ENCODE assay signal across 27 cellular contexts in genomic region chr21:46213620-46214286, GRCh38. TPM values are rescaled to one million over a fixed set of nuclear protein-coding genes. Genes with fewer than 3 reads are reported as not detected.
A peak's percentile ranks its signal among the peaks of the same experiment; 100 is the strongest.
DNase-seq lines count a peak whose midpoint lies in the region; ATAC-seq and TF ChIP-seq lines count a peak whose summit lies in the region.
"Had no signal": no experiment of that assay in that cellular context is flagged by ENCODE, and none has a peak within 500 bp of the region (broad histone marks: within the 10 kb centered on the region; RNA-seq: fewer than 3 reads in every experiment).

No MANE protein-coding gene starts in this region.

- ATAC-seq in GM21390 (IDR thresholded peaks at IDR 0.05; ENCODE audit: unreplicated experiment) (no peak), GM21367 (IDR thresholded peaks at IDR 0.05; ENCODE audit: unreplicated experiment) (no peak), GM19035 (IDR thresholded peaks at IDR 0.05; ENCODE audit: unreplicated experiment) (no peak)
- ATAC-seq: activated T-helper 17 cell treated with anti-CD3 and anti-CD28 coated beads, Interleukin-2, amount 50 U/mL, for 72 hours; HepG2; mucosa of descending colon; natural killer cell treated with Interleukin-12 subunit alpha and Interleukin-12 subunit beta and Interleukin-15 and Interleukin-18, amount 100 ng/mL, for 72 hours; pancreas; right cardiac atrium had no signal

- H3K9me3 Mint-ChIP-seq in chondrocyte (ENCODE audit: low read depth) (no peaks in the 10 kb centered on the region), nephron progenitor cell (no peaks in the 10 kb centered on the region)
- H3K9me3 Mint-ChIP-seq: activated naive CD8-positive, alpha-beta T cell treated with anti-CD3 and anti-CD28 coated beads, Interleukin-2, amount 10 ng/mL, durations not matched to agents 7 days and 5 days; activated T-helper 17 cell treated with anti-CD3 and anti-CD28 coated beads, Interleukin-2, amount 50 U/mL, for 72 hours; natural killer cell treated with Interleukin-12 subunit alpha and Interleukin-12 subunit beta and Interleukin-15 and Interleukin-18, amount 100 ng/mL, for 72 hours had no signal

- POLR2A ChIA-PET in HEK293 (lab: Yijun Ruan, JAX) = interaction anchor here (1.2 kb wide), 1 partner anchor 55 kb away, joined by 4 read pairs; no protein-coding TSS in a partner anchor

- peak overlapping the region; percentile 39 for H3K27ac Mint-ChIP-seq in chondrocyte (ENCODE audit: unreplicated experiment)
- H3K27ac Mint-ChIP-seq in nephron progenitor cell = peak overlapping the region; percentile 68
- H3K27ac Mint-ChIP-seq: activated naive CD8-positive, alpha-beta T cell treated with anti-CD3 and anti-CD28 coated beads, Interleukin-2, amount 10 ng/mL, durations not matched to agents 7 days and 5 days; activated T-helper 17 cell treated with anti-CD3 and anti-CD28 coated beads, Interleukin-2, amount 50 U/mL, for 72 hours; natural killer cell treated with Interleukin-12 subunit alpha and Interleukin-12 subunit beta and Interleukin-15 and Interleukin-18, amount 100 ng/mL, for 72 hours had no signal

- H3K27ac ChIP-seq in HEK293 (ENCODE audit: extremely low read depth, low read depth, low read length) = no peak overlapping the region
- H3K27ac ChIP-seq: pancreas, PC-9 had no signal

- H3K27me3 Mint-ChIP-seq in chondrocyte (ENCODE audit: low read depth) = no peaks in the 10 kb centered on the region
- no peaks in the 10 kb centered on the region for H3K27me3 Mint-ChIP-seq in nephron progenitor cell (ENCODE audit: low read depth, poor library complexity)
- H3K27me3 Mint-ChIP-seq: activated naive CD8-positive, alpha-beta T cell treated with anti-CD3 and anti-CD28 coated beads, Interleukin-2, amount 10 ng/mL, durations not matched to agents 7 days and 5 days; activated T-helper 17 cell treated with anti-CD3 and anti-CD28 coated beads, Interleukin-2, amount 50 U/mL, for 72 hours; natural killer cell treated with Interleukin-12 subunit alpha and Interleukin-12 subunit beta and Interleukin-15 and Interleukin-18, amount 100 ng/mL, for 72 hours had no signal

- TF ChIP-seq CTCF in BE2C (IDR thresholded peaks at IDR 0.05; ENCODE audit: low read depth, low read length) = no peak
- no peak for TF ChIP-seq CTCF in HEK293 (tag by site-specific recombination; IDR thresholded peaks at IDR 0.05)
- TF ChIP-seq CTCF in chondrocyte (IDR thresholded peaks at IDR 0.05) = no peak
- TF ChIP-seq CTCF in nephron progenitor cell (IDR thresholded peaks at IDR 0.05) = no peak

- H3K4me1 ChIP-seq in BE2C (peaks cover 12% of the 10 kb centered on the region), HEK293 (ENCODE audit: control insufficient read depth, insufficient read depth, low read length) (no peaks in the 10 kb centered on the region)
- H3K4me1 ChIP-seq: pancreas had no signal

- no peaks in the 10 kb centered on the region for H3K9me3 ChIP-seq in BE2C
- H3K9me3 ChIP-seq in HEK293 (ENCODE audit: control insufficient read depth, insufficient read depth, low read depth, low read length) = no peaks in the 10 kb centered on the region
- H3K9me3 ChIP-seq: mucosa of descending colon, pancreas had no signal

- no peaks in the 10 kb centered on the region for H3K27me3 ChIP-seq in BE2C
- H3K27me3 ChIP-seq: pancreas had no signal

- peaks cover 7% of the 10 kb centered on the region for H3K4me1 Mint-ChIP-seq in chondrocyte (ENCODE audit: low read depth)
- peaks cover 7% of the 10 kb centered on the region for H3K4me1 Mint-ChIP-seq in nephron progenitor cell
- H3K4me1 Mint-ChIP-seq: activated T-helper 17 cell treated with anti-CD3 and anti-CD28 coated beads, Interleukin-2, amount 50 U/mL, for 72 hours had no signal

- peaks cover 13% of the 10 kb centered on the region for H3K36me3 Mint-ChIP-seq in chondrocyte (ENCODE audit: low read depth)
- peaks cover 11% of the 10 kb centered on the region for H3K36me3 Mint-ChIP-seq in nephron progenitor cell (ENCODE audit: low read depth)
- H3K36me3 Mint-ChIP-seq: natural killer cell treated with Interleukin-12 subunit alpha and Interleukin-12 subunit beta and Interleukin-15 and Interleukin-18, amount 100 ng/mL, for 72 hours had no signal

- peak; percentile 90 for DNase-seq in BE2C
- peak; percentile 81 for DNase-seq in chondrocyte (ENCODE audit: low spot score)
- DNase-seq in nephron progenitor cell = no peak
- DNase-seq in Kasumi-1 (lab: John Stamatoyannopoulos, UW) = no peak
- DNase-seq: activated CD4-positive, alpha-beta T cell treated with anti-CD3 and anti-CD28 coated beads, Interleukin-2, amount 50 U/mL, for 4 hours; activated naive CD8-positive, alpha-beta T cell treated with anti-CD3 and anti-CD28 coated beads, Interleukin-2, amount 10 ng/mL, durations not matched to agents 7 days and 5 days; central memory CD4-positive, alpha-beta T cell; COR-L47; DMS79; NCI-H1048; NCI-H187 treated with DMSO at 0.1 percent for 48 hours; NCI-H2171 treated with DMSO at 0.1 percent for 48 hours; NCI-H524; PC-9; SHP77 treated with DMSO at 0.1 percent for 48 hours; stimulated activated CD4-positive, alpha-beta T cell treated with anti-CD3 and anti-CD28 coated beads, Interleukin-2, amount 100 ng/mL, for 48 hours had no signal

- H3K4me3 ChIP-seq in BE2C (ENCODE audit: low read depth, low read length) (no peak overlapping the region), HEK293 (ENCODE audit: low read depth, low read length) (no peak overlapping the region)
- H3K4me3 ChIP-seq: mucosa of descending colon, pancreas, PC-9 had no signal

- H3K36me3 ChIP-seq in BE2C = peaks cover 39% of the 10 kb centered on the region
- H3K36me3 ChIP-seq in HEK293 (ENCODE audit: control insufficient read depth in 2 of 2, insufficient read depth in 1 of 2, low read length in 2 of 2) = peaks cover 4 to 34% of the 10 kb centered on the region in 2 experiments; a peak in 2 of 3 replicates
- H3K36me3 ChIP-seq: pancreas had no signal

- CTCF ChIA-PET in HEK293 (lab: Yijun Ruan, JAX) = no interaction called here

- no peak overlapping the region for H3K4me3 Mint-ChIP-seq in chondrocyte (ENCODE audit: unreplicated experiment)
- H3K4me3 Mint-ChIP-seq in nephron progenitor cell = no peak overlapping the region
- H3K4me3 Mint-ChIP-seq: activated naive CD8-positive, alpha-beta T cell treated with anti-CD3 and anti-CD28 coated beads, Interleukin-2, amount 10 ng/mL, durations not matched to agents 7 days and 5 days; activated T-helper 17 cell treated with anti-CD3 and anti-CD28 coated beads, Interleukin-2, amount 50 U/mL, for 72 hours; natural killer cell treated with Interleukin-12 subunit alpha and Interleukin-12 subunit beta and Interleukin-15 and Interleukin-18, amount 100 ng/mL, for 72 hours had no signal

TF ChIP-seq in HEK293, 187 proteins besides CTCF, POLR2A, EP300 and RAD21:
- TF ChIP-seq ZNF549 (tag by site-specific recombination; IDR thresholded peaks at IDR 0.05) (no peak), ZNF266 (tag by site-specific recombination; IDR thresholded peaks at IDR 0.05; ENCODE audit: low read depth) (no peak), ZNF600 (tag by site-specific recombination; IDR thresholded peaks at IDR 0.05) (0 out of 2 replicates have a peak, but pooled peaks have one; percentile 10), ZNF394 (tag by site-specific recombination; IDR thresholded peaks at IDR 0.05; ENCODE audit: borderline replicate concordance) (peak; percentile 62; the same call in 1 of the 2 replicates), GLIS1 (tag by site-specific recombination; IDR thresholded peaks at IDR 0.05) (peak; percentile 82), TSHZ1 (tag by site-specific recombination; IDR thresholded peaks at IDR 0.05; ENCODE audit: borderline replicate concordance) (no peak)

RNA-seq across cellular contexts. Expression of gene LSS, which starts 14.8 kb away (rescaled TPM):
- polyA plus RNA-seq in BE2C (2012; ENCODE audit: insufficient read depth, insufficient read length, low read depth) = 84.6 TPM
- 93.2 to 110 TPM (median 107 TPM) in 3 replicates for total RNA-seq in chondrocyte

RNA-seq across cellular contexts. Expression of gene SPATC1L, which starts 29.5 kb away (rescaled TPM):
- 29.5 TPM for polyA plus RNA-seq in BE2C (2012; ENCODE audit: insufficient read depth, insufficient read length, low read depth)
- 14.0 to 18.5 TPM (median 14.1 TPM) in 3 replicates for total RNA-seq in chondrocyte

RNA-seq across cellular contexts. Expression of gene FTCD, which starts 58.4 kb away (rescaled TPM):
- polyA plus RNA-seq in BE2C (2012; ENCODE audit: insufficient read depth, insufficient read length, low read depth) = 3.1 TPM
- total RNA-seq in chondrocyte = 1.7 to 4.1 TPM (median 1.7 TPM) in 3 replicates
- total RNA-seq: dermis microvascular lymphatic vessel endothelial cell; natural killer cell treated with Interleukin-12 subunit alpha and Interleukin-12 subunit beta and Interleukin-15 and Interleukin-18, amount 100 ng/mL, for 72 hours had no signal

Comparison
In these comparisons a context has a peak if more than half of its experiments do, and no peak if none do; other contexts are left out.
1. DNase-seq: peak in BE2C (single experiment) and chondrocyte (single experiment); none in nephron progenitor cell (single experiment) and Kasumi-1 (0 of 2).